17 cellular contexts compared by ENCODE assay signal in genomic region chr6:162237331-162237730, GRCh38.
DNase-seq lines count a peak whose midpoint lies in the region; ATAC-seq and TF ChIP-seq lines count a peak whose summit lies in the region.
"Had no signal": no experiment of that assay in that cellular context is flagged by ENCODE, and none has a peak within 500 bp of the region (broad histone marks: within the 10 kb centered on the region; RNA-seq: fewer than 3 reads in every experiment).

No MANE protein-coding gene starts in this region.

- DNase-seq in cardiac muscle cell (ENCODE audit: low read depth in 1 of 2, low spot score in 1 of 2) (peak in 1 of 2 donors; percentile 55), right cardiac atrium (no peak), glutamatergic neuron (no peak), sciatic nerve (ENCODE audit: low spot score) (no peak)
- DNase-seq in activated T-cell treated with anti-CD3 and anti-CD28 coated beads, Interleukin-2, amount 50 U/mL, for 24 hours, result no peak
- DNase-seq: AML-193; Caco-2; Calu3; CD4-positive, alpha-beta T cell; CD8-positive, alpha-beta T cell; DMS79 treated with DMSO at 0.1 percent for 48 hours; GF-D8 had no signal

- H3K9me3 Mint-ChIP-seq in glutamatergic neuron (ENCODE audit: unreplicated experiment), result no peaks in the 10 kb centered on the region
- no peaks in the 10 kb centered on the region for H3K9me3 Mint-ChIP-seq in activated T-cell treated with anti-CD3 and anti-CD28 coated beads, Interleukin-2, amount 50 U/mL, for 24 hours
- H3K9me3 Mint-ChIP-seq: CD4-positive, alpha-beta T cell; CD8-positive, alpha-beta T cell had no signal

- H3K27me3 Mint-ChIP-seq in glutamatergic neuron (ENCODE audit: unreplicated experiment), result no peaks in the 10 kb centered on the region
- no peaks in the 10 kb centered on the region for H3K27me3 Mint-ChIP-seq in activated T-cell treated with anti-CD3 and anti-CD28 coated beads, Interleukin-2, amount 50 U/mL, for 24 hours
- H3K27me3 Mint-ChIP-seq: B cell; CD4-positive, alpha-beta T cell had no signal

- no peaks in the 10 kb centered on the region for H3K27me3 ChIP-seq in cardiac muscle cell
- H3K27me3 ChIP-seq in right cardiac atrium (ENCODE audit: control insufficient read depth, insufficient read depth), result no peaks in the 10 kb centered on the region
- H3K27me3 ChIP-seq: BLaER1 treated with 17β-estradiol and CSF1 and Interleukin-3, amounts not matched to agents 10 nM and 100 nM had no signal

- H3K4me3 Mint-ChIP-seq in glutamatergic neuron (ENCODE audit: unreplicated experiment), result no peak overlapping the region
- H3K4me3 Mint-ChIP-seq in activated T-cell treated with anti-CD3 and anti-CD28 coated beads, Interleukin-2, amount 50 U/mL, for 24 hours, result no peak overlapping the region
- H3K4me3 Mint-ChIP-seq: B cell; CD4-positive, alpha-beta T cell; CD8-positive, alpha-beta T cell had no signal

- H3K36me3 ChIP-seq in cardiac muscle cell, result no peaks in the 10 kb centered on the region
- H3K36me3 ChIP-seq: BLaER1 treated with 17β-estradiol and CSF1 and Interleukin-3, amounts not matched to agents 10 nM and 100 nM had no signal

- H3K4me3 ChIP-seq in cardiac muscle cell (no peak overlapping the region), right cardiac atrium (ENCODE audit: low read length) (no peak overlapping the region)
- H3K4me3 ChIP-seq: A549; BLaER1 treated with 17β-estradiol and CSF1 and Interleukin-3, amounts not matched to agents 10 nM and 100 nM had no signal

- peak overlapping the region; percentile 8 for H3K27ac ChIP-seq in cardiac muscle cell
- no peak overlapping the region for H3K27ac ChIP-seq in right cardiac atrium (ENCODE audit: low read length)
- H3K27ac ChIP-seq: 22Rv1; A549; BLaER1 treated with 17β-estradiol and CSF1 and Interleukin-3, amounts not matched to agents 10 nM and 100 nM; C4-2B had no signal

- H3K4me1 ChIP-seq in cardiac muscle cell (ENCODE audit: low read depth), result peaks cover 40% of the 10 kb centered on the region
- H3K4me1 ChIP-seq in right cardiac atrium (ENCODE audit: control insufficient read depth, insufficient read depth, low read length), result peaks cover under 1% of the 10 kb centered on the region
- H3K4me1 ChIP-seq: A549, Caco-2 had no signal

- no peaks in the 10 kb centered on the region for H3K9me3 ChIP-seq in cardiac muscle cell (ENCODE audit: low read depth)
- H3K9me3 ChIP-seq in right cardiac atrium (ENCODE audit: control insufficient read depth, low read length), result no peaks in the 10 kb centered on the region
- H3K9me3 ChIP-seq: A549; BLaER1 treated with 17β-estradiol and CSF1 and Interleukin-3, amounts not matched to agents 10 nM and 100 nM; Caco-2 had no signal

- TF ChIP-seq CTCF in cardiac muscle cell (IDR thresholded peaks at IDR 0.05; ENCODE audit: low read depth, low read length) (no peak), glutamatergic neuron (IDR thresholded peaks at IDR 0.05; ENCODE audit: partially characterized antibody, unreplicated experiment) (no peak)

- ATAC-seq in right cardiac atrium (no peak), sciatic nerve (no peak)
- ATAC-seq: A549; CD8-positive, alpha-beta T cell had no signal

- WGBS in right cardiac atrium, result 76% methylated on average over 1 of the region's 1 CpG

- peaks cover 6% of the 10 kb centered on the region for H3K4me1 Mint-ChIP-seq in glutamatergic neuron (ENCODE audit: low read depth, unreplicated experiment)
- no peaks in the 10 kb centered on the region for H3K4me1 Mint-ChIP-seq in activated T-cell treated with anti-CD3 and anti-CD28 coated beads, Interleukin-2, amount 50 U/mL, for 24 hours (ENCODE audit: low read depth)
- H3K4me1 Mint-ChIP-seq: B cell had no signal

- intact Hi-C loops in right cardiac atrium (cut with DNase I) (no loop called here), sciatic nerve (cut with DNase I) (no loop called here)

- H3K36me3 Mint-ChIP-seq in glutamatergic neuron (ENCODE audit: unreplicated experiment), result no peaks in the 10 kb centered on the region
- H3K36me3 Mint-ChIP-seq in activated T-cell treated with anti-CD3 and anti-CD28 coated beads, Interleukin-2, amount 50 U/mL, for 24 hours (ENCODE audit: low read depth), result no peaks in the 10 kb centered on the region
- H3K36me3 Mint-ChIP-seq: CD8-positive, alpha-beta T cell had no signal

- peak overlapping the region; percentile 67 for H3K27ac Mint-ChIP-seq in glutamatergic neuron (ENCODE audit: unreplicated experiment)
- H3K27ac Mint-ChIP-seq in activated T-cell treated with anti-CD3 and anti-CD28 coated beads, Interleukin-2, amount 50 U/mL, for 24 hours, result no peak overlapping the region
- H3K27ac Mint-ChIP-seq: B cell; CD4-positive, alpha-beta T cell; CD8-positive, alpha-beta T cell had no signal
